In the genomic region with DNA sequence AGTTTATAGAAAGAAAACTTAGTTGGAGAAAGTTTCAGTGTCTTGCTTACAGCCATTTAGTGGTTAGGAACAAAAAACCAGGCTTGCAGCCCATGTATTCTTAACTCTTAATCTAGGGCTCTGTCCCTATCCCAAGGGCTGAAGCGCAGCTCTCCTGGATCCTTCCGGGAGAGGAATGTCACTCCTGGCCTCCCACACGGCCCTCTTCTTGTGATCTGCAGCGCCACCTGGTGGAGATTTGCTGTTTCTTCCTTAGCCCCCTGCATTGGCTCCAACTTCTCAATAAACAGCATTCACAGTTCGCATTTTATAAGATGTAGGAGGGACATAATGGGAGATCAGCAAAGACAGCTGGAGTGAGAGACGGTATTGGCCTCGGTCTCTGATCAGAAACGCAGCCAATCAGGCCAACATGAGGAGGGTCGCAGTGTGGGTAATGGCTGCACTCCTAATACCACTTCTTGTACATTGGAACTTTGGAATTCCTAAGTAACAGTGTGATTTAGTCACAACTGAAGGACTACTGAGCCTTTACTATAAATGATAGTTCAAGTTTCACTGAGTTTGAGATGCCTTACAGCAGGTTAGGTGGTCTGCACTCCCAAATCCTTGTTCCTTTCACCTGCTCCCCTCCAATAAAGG, we compare ENCODE assay signal across 8 cellular contexts.
DNase-seq lines count a peak whose midpoint lies in the region; ATAC-seq and TF ChIP-seq lines count a peak whose summit lies in the region.

No MANE protein-coding gene starts in this region.

- H3K36me3 Mint-ChIP-seq in activated naive CD4-positive, alpha-beta T cell treated with anti-CD3 and anti-CD28 coated beads for 36 hours (ENCODE audit: low read depth), result no peaks in the 10 kb centered on the region
- no peaks in the 10 kb centered on the region for H3K36me3 Mint-ChIP-seq in activated naive CD8-positive, alpha-beta T cell treated with anti-CD3 and anti-CD28 coated beads for 36 hours

- peak; percentile 67 to 87 (median 84) for TF ChIP-seq CTCF in heart right ventricle (IDR thresholded peaks at IDR 0.05)

- H3K27me3 Mint-ChIP-seq in activated naive CD4-positive, alpha-beta T cell treated with anti-CD3 and anti-CD28 coated beads for 36 hours (ENCODE audit: low read depth), result no peaks in the 10 kb centered on the region
- H3K27me3 Mint-ChIP-seq in activated naive CD8-positive, alpha-beta T cell treated with anti-CD3 and anti-CD28 coated beads for 36 hours, result peaks cover 8% of the 10 kb centered on the region

- H3K9me3 ChIP-seq in heart right ventricle, result no peaks in the 10 kb centered on the region

- no peak overlapping the region for H3K27ac ChIP-seq in heart right ventricle

- 15 to 17% methylated on average over 9 of the region's 9 CpGs for WGBS in heart right ventricle, 2 donors

- H3K9me3 Mint-ChIP-seq in activated naive CD4-positive, alpha-beta T cell treated with anti-CD3 and anti-CD28 coated beads for 36 hours, result no peaks in the 10 kb centered on the region
- no peaks in the 10 kb centered on the region for H3K9me3 Mint-ChIP-seq in activated naive CD8-positive, alpha-beta T cell treated with anti-CD3 and anti-CD28 coated beads for 36 hours

- H3K4me3 Mint-ChIP-seq in activated naive CD4-positive, alpha-beta T cell treated with anti-CD3 and anti-CD28 coated beads for 36 hours, result no peak overlapping the region
- no peak overlapping the region for H3K4me3 Mint-ChIP-seq in activated naive CD8-positive, alpha-beta T cell treated with anti-CD3 and anti-CD28 coated beads for 36 hours

- CTCF ChIA-PET in activated naive CD4-positive, alpha-beta T cell treated with anti-CD3 and anti-CD28 coated beads for 36 hours (lab: Charles Lee), result interaction anchor here (0.7 to 1.2 kb wide), 4 partner anchors 44 to 321 kb away, joined by 3 read pairs; no protein-coding TSS in a partner anchor

- H3K27me3 ChIP-seq in heart right ventricle, result no peaks in the 10 kb centered on the region

- no peak overlapping the region for H3K4me3 ChIP-seq in heart right ventricle

- no peak overlapping the region for H3K27ac Mint-ChIP-seq in activated naive CD4-positive, alpha-beta T cell treated with anti-CD3 and anti-CD28 coated beads for 36 hours
- no peak overlapping the region for H3K27ac Mint-ChIP-seq in activated naive CD8-positive, alpha-beta T cell treated with anti-CD3 and anti-CD28 coated beads for 36 hours

- ATAC-seq in HG03432 (IDR thresholded peaks at IDR 0.05; ENCODE audit: unreplicated experiment) (peak; percentile 69), heart right ventricle (peak; percentile 40 to 91 (median 82)), HG02759 (IDR thresholded peaks at IDR 0.05; ENCODE audit: unreplicated experiment) (no peak)

- H3K4me1 ChIP-seq in heart right ventricle, result peaks cover 0 to 6% (median 0%) of the 10 kb centered on the region in 9 donors

- H3K36me3 ChIP-seq in heart right ventricle, result no peaks in the 10 kb centered on the region

- intact Hi-C loops in activated naive CD4-positive, alpha-beta T cell treated with anti-CD3 and anti-CD28 coated beads for 36 hours (cut with micrococcal nuclease), result loop anchor here (1.0 to 5.0 kb wide), 4 partner anchors 321 to 1729 kb away; no protein-coding TSS in a partner anchor
- intact Hi-C loops in heart right ventricle (cut with DNase I), result loop anchor here (1.0 to 10.0 kb wide), 8 partner anchors 319 to 506 kb away; no protein-coding TSS in a partner anchor

- peak; percentile 65 for DNase-seq in activated naive CD4-positive, alpha-beta T cell treated with anti-CD3 and anti-CD28 coated beads for 36 hours
- DNase-seq in activated naive CD4-positive, alpha-beta T cell (lab: John Stamatoyannopoulos, UW), result no peak
- DNase-seq in NCI-H82 (lab: John Stamatoyannopoulos, UW) (peak; percentile 97), heart right ventricle (peak; percentile 60 to 68), pulmonary artery endothelial cell (ENCODE audit: low read depth, low spot score) (peak; percentile 13)
- peak; percentile 8 for DNase-seq in activated naive CD8-positive, alpha-beta T cell treated with anti-CD3 and anti-CD28 coated beads for 36 hours

- no peaks in the 10 kb centered on the region for H3K4me1 Mint-ChIP-seq in activated naive CD4-positive, alpha-beta T cell treated with anti-CD3 and anti-CD28 coated beads for 36 hours (ENCODE audit: low read depth)
- H3K4me1 Mint-ChIP-seq in activated naive CD8-positive, alpha-beta T cell treated with anti-CD3 and anti-CD28 coated beads for 36 hours, result no peaks in the 10 kb centered on the region

Comparison
In these comparisons a context has a peak if more than half of its experiments do, and no peak if none do; other contexts are left out.
1. DNase-seq: peak in activated naive CD4-positive, alpha-beta T cell treated with anti-CD3 and anti-CD28 coated beads for 36 hours (single experiment), NCI-H82 (single experiment), activated naive CD8-positive, alpha-beta T cell treated with anti-CD3 and anti-CD28 coated beads for 36 hours (single experiment), heart right ventricle (2 of 2) and pulmonary artery endothelial cell (single experiment); none in activated naive CD4-positive, alpha-beta T cell (0 of 4).